ENCODE assay signal across 25 cellular contexts in the genomic region with DNA sequence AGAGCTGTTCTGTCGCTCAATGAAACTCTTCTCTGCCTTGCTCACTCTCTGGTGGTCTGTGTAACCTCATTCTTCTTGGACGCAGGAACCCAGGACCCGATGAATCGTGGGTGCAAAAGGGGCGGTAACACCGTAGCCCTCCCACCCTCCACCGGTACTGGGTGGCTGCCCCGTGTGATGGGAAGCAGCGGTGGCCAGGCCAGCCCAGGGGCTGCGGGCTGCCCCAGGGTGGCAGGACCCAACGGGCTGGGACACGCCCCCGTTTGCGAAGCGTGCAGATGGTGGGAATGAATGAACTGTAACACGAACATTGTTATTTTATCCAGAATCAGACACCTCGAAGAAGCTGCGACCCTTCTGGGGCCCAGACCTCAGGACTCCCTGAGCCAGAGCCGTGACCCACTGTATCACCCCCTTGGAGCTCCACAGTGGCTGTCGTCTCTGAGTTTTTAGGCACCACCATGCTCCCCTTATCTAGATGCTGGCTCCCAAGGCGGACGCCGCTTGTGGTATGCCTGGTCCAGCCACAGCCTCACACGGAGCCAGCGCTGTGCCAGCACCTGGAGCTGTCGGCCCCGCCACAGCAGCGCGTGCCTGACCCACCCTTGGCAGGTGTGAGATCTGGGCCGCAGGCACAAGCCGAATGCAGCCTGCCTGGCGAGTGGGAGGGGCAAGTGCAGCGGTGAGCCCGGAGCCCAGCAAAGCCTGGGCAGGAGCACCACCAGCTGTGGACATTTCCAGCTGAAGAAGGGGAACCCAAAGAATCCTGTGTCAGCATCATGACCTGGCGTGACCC.
"Had no signal": no experiment of that assay in that cellular context is flagged by ENCODE, and none has a peak within 500 bp of the region (broad histone marks: within the 10 kb centered on the region; RNA-seq: fewer than 3 reads in every experiment).

No MANE protein-coding gene starts in this region.

- H3K36me3 ChIP-seq: colonic mucosa, esophagus squamous epithelium, gastrocnemius medialis, heart right ventricle, left lung, lower lobe of right lung had no signal

- H3K9me3 ChIP-seq: colonic mucosa, esophagus squamous epithelium, gastrocnemius medialis, heart right ventricle, left lung, lower lobe of right lung, mucosa of descending colon had no signal

- ATAC-seq: effector memory CD8-positive, alpha-beta T cell; esophagus mucosa; gastrocnemius medialis; left cardiac atrium; left lung; left ventricle myocardium superior; lower lobe of right lung; mucosa of descending colon had no signal

- H3K27ac ChIP-seq: colonic mucosa, epithelial cell of prostate, esophagus squamous epithelium, gastrocnemius medialis, heart right ventricle, left lung, lower lobe of right lung had no signal

- H3K27me3 ChIP-seq: colonic mucosa, gastrocnemius medialis, left lung had no signal

- H3K4me3 ChIP-seq: colonic mucosa, esophagus squamous epithelium, gastrocnemius medialis, heart right ventricle, left lung, lower lobe of right lung, mucosa of descending colon had no signal

- FAIRE-seq: endometrium, islet of Langerhans, keratinocyte had no signal

- DNase-seq: colonic mucosa; cortex of kidney; effector CD8-positive, alpha-beta T cell; effector memory CD8-positive, alpha-beta T cell; endodermal cell; erythroblast; esophagus squamous epithelium; foreskin fibroblast; foreskin melanocyte; gastrocnemius medialis; glutamatergic neuron; head of caudate nucleus; heart right ventricle; hippocampal formation; left cardiac atrium; left ventricle myocardium superior; lower lobe of right lung; mesenchymal stem cell; mucosa of descending colon had no signal

- H3K4me1 ChIP-seq: colonic mucosa, esophagus squamous epithelium, gastrocnemius medialis, heart right ventricle, left lung, lower lobe of right lung had no signal
